ENCODE assay signal across 8 cellular contexts in genomic region chr17:7843536-7844291, GRCh38. TPM values are rescaled to one million over a fixed set of nuclear protein-coding genes. Genes with fewer than 3 reads are reported as not detected.
DNase-seq lines count a peak whose midpoint lies in the region; ATAC-seq, FAIRE-seq and TF ChIP-seq lines count a peak whose summit lies in the region.

No MANE protein-coding gene starts in this region.

- H2BK15ac ChIP-seq in neuronal stem cell (ENCODE audit: low read length) = peak overlapping the region; percentile 45

- H3K36me3 ChIP-seq in CD4-positive, CD25-positive, alpha-beta regulatory T cell (ENCODE audit: control insufficient read depth, insufficient read depth, low read length) = peaks cover 6% of the 10 kb centered on the region
- H3K36me3 ChIP-seq in Loucy (ENCODE audit: insufficient read depth, low read length) (peaks cover 24% of the 10 kb centered on the region; the same call in 1 of the 2 replicates), neuronal stem cell (replicated peaks in 1 of 2; ENCODE audit: control insufficient read depth in 2 of 2, insufficient read depth in 2 of 2, low read length in 2 of 2) (peaks cover 27 to 47% of the 10 kb centered on the region in 2 donors), stomach smooth muscle (ENCODE audit: control insufficient read depth in 2 of 2, insufficient read depth in 2 of 2, low read length in 2 of 2) (peaks cover 19 to 20% of the 10 kb centered on the region in 2 donors)

- H3K9ac ChIP-seq in Loucy (ENCODE audit: low read depth, low read length, poor library complexity, severe bottlenecking) = peak overlapping the region; percentile 77
- H3K9ac ChIP-seq in neuronal stem cell (ENCODE audit: low read depth, low read length, poor library complexity) = peak overlapping the region; percentile 93
- peak overlapping the region; percentile 79 to 98 for H3K9ac ChIP-seq in stomach smooth muscle (ENCODE audit: low read length in 2 of 2)

- FAIRE-seq in frontal cortex (lab: Jason Lieb, UNC) = no peak

- CTCF ChIA-PET in activated naive CD4-positive, alpha-beta T cell treated with anti-CD3 and anti-CD28 coated beads for 36 hours (lab: Charles Lee) = interaction anchor here (0.7 to 2.3 kb wide), 2 partner anchors 7 to 9 kb away, joined by 3 to 9 read pairs; no protein-coding TSS in a partner anchor

- H3K27ac ChIP-seq in CD4-positive, CD25-positive, alpha-beta regulatory T cell (ENCODE audit: insufficient read depth, low read length, poor library complexity, severe bottlenecking) = peak overlapping the region; percentile 100
- H3K27ac ChIP-seq in neuronal stem cell (replicated peaks; ENCODE audit: low read length) (peak overlapping the region; percentile 83), stomach smooth muscle (ENCODE audit: low read length) (peak overlapping the region; percentile 92)

- H3K79me1 ChIP-seq in neuronal stem cell (ENCODE audit: low read depth, low read length) = peaks cover 36% of the 10 kb centered on the region

- peak; percentile 37 to 38 for ATAC-seq in CD4-positive, CD25-positive, alpha-beta regulatory T cell (ENCODE audit: low read depth in 2 of 2)
- ATAC-seq in GM21447 (IDR thresholded peaks at IDR 0.05; ENCODE audit: unreplicated experiment) = peak; percentile 25

- H3K9me3 Mint-ChIP-seq in CD4-positive, CD25-positive, alpha-beta regulatory T cell = peaks cover 0 to 2% (median 0%) of the 10 kb centered on the region in 7 donors
- no peaks in the 10 kb centered on the region for H3K9me3 Mint-ChIP-seq in activated naive CD4-positive, alpha-beta T cell treated with anti-CD3 and anti-CD28 coated beads for 36 hours

- no peak overlapping the region for H4K8ac ChIP-seq in neuronal stem cell (ENCODE audit: low read depth, low read length)

- H3K23ac ChIP-seq in neuronal stem cell (ENCODE audit: low read depth, low read length, poor library complexity) = peak overlapping the region; percentile 75

- H3K4me3 Mint-ChIP-seq in CD4-positive, CD25-positive, alpha-beta regulatory T cell = peak overlapping the region; percentile 88 to 99 (median 94)
- peak overlapping the region; percentile 89 for H3K4me3 Mint-ChIP-seq in activated naive CD4-positive, alpha-beta T cell treated with anti-CD3 and anti-CD28 coated beads for 36 hours

- H3K4me1 Mint-ChIP-seq in CD4-positive, CD25-positive, alpha-beta regulatory T cell = peaks cover 0 to 53% (median 35%) of the 10 kb centered on the region in 4 donors
- peaks cover 52% of the 10 kb centered on the region for H3K4me1 Mint-ChIP-seq in activated naive CD4-positive, alpha-beta T cell treated with anti-CD3 and anti-CD28 coated beads for 36 hours (ENCODE audit: low read depth)

- H3K4me2 ChIP-seq in Loucy (ENCODE audit: low read depth, low read length, poor library complexity, severe bottlenecking) = peak overlapping the region; percentile 98
- H3K4me2 ChIP-seq in neuronal stem cell (ENCODE audit: insufficient read depth, low read length, poor library complexity, severe bottlenecking) = peak overlapping the region; percentile 99

- DNase-seq in CD4-positive, CD25-positive, alpha-beta regulatory T cell = peak; percentile 92 to 94 (median 92)
- peak; percentile 77 for DNase-seq in SK-MEL-5 (ENCODE audit: low read depth, low spot score)
- peak; percentile 87 for DNase-seq in activated naive CD4-positive, alpha-beta T cell treated with anti-CD3 and anti-CD28 coated beads for 36 hours
- peak; percentile 77 to 87 for DNase-seq in frontal cortex (ENCODE audit: low spot score in 2 of 2)
- DNase-seq in neuronal stem cell (ENCODE audit: low spot score) = peak; percentile 86

- peak overlapping the region; percentile 95 for H2BK120ac ChIP-seq in neuronal stem cell (ENCODE audit: low read depth, low read length)

- intact Hi-C loops in activated naive CD4-positive, alpha-beta T cell treated with anti-CD3 and anti-CD28 coated beads for 36 hours (cut with micrococcal nuclease) = loop anchor here (1.0 to 10.0 kb wide), 17 partner anchors 8 to 606 kb away; partner anchors contain the start of genes ACAP1, ALOXE3, CTC1 and CTDNEP1

- no peaks in the 10 kb centered on the region for H3K9me3 ChIP-seq in CD4-positive, CD25-positive, alpha-beta regulatory T cell (ENCODE audit: control insufficient read depth in 2 of 2, low read length in 2 of 2)
- H3K9me3 ChIP-seq in Loucy (ENCODE audit: insufficient read depth, low read depth, low read length) (no peaks in the 10 kb centered on the region), neuronal stem cell (replicated peaks in 1 of 2; ENCODE audit: control insufficient read depth in 2 of 2, insufficient read depth in 1 of 2, low read depth in 1 of 2, low read length in 2 of 2) (no peaks in the 10 kb centered on the region), stomach smooth muscle (ENCODE audit: control insufficient read depth in 2 of 2, low read length in 2 of 2) (no peaks in the 10 kb centered on the region)

- in situ Hi-C loops in SK-MEL-5 (cut with HindIII; ENCODE audit: low pct_unique_long_range_greater_than_20kb, low sequenced_read_pairs) = no loop called here

- peaks cover 65% of the 10 kb centered on the region for H3K4me1 ChIP-seq in CD4-positive, CD25-positive, alpha-beta regulatory T cell (ENCODE audit: control insufficient read depth, insufficient read depth, low read length, poor library complexity, severe bottlenecking)
- peaks cover 31% of the 10 kb centered on the region for H3K4me1 ChIP-seq in Loucy (ENCODE audit: insufficient read depth, low read length, poor library complexity, severe bottlenecking)
- H3K4me1 ChIP-seq in neuronal stem cell (ENCODE audit: control insufficient read depth in 2 of 2, insufficient read depth in 1 of 2, low read depth in 1 of 2, low read length in 2 of 2) = peaks cover 28 to 37% of the 10 kb centered on the region in 2 donors
- peaks cover 54% of the 10 kb centered on the region for H3K4me1 ChIP-seq in stomach smooth muscle (ENCODE audit: control insufficient read depth, insufficient read depth, low read length)

- H3K79me2 ChIP-seq in Loucy (ENCODE audit: insufficient read depth, low read length) = peaks cover 65% of the 10 kb centered on the region; the same call in 1 of the 2 replicates

- H3K14ac ChIP-seq in neuronal stem cell (ENCODE audit: low read length) = peak overlapping the region; percentile 47

- H3K36me3 Mint-ChIP-seq in CD4-positive, CD25-positive, alpha-beta regulatory T cell = no peaks in the 10 kb centered on the region
- H3K36me3 Mint-ChIP-seq in activated naive CD4-positive, alpha-beta T cell treated with anti-CD3 and anti-CD28 coated beads for 36 hours (ENCODE audit: low read depth) = peaks cover 13% of the 10 kb centered on the region

- no CpG with 5 or more reads among the region's 61 CpGs for WGBS in neuronal stem cell (ENCODE audit: extremely low coverage in 2 of 2, insufficient read length in 2 of 2, insufficient replicate concordance in 1 of 2), 2 donors

- H3K18ac ChIP-seq in neuronal stem cell (ENCODE audit: low read length) = peak overlapping the region; percentile 97

- H4K20me1 ChIP-seq in Loucy (ENCODE audit: insufficient read depth, low read length, poor library complexity, severe bottlenecking) = peaks cover 73% of the 10 kb centered on the region

- H2AK5ac ChIP-seq in neuronal stem cell (ENCODE audit: low read depth, low read length) = peak overlapping the region; percentile 76

- peak overlapping the region; percentile 83 for H2BK5ac ChIP-seq in neuronal stem cell (ENCODE audit: low read length)

- no peaks in the 10 kb centered on the region for H3K9me2 ChIP-seq in Loucy (replicated peaks; ENCODE audit: low read depth, low read length)

- H3K27me3 ChIP-seq in CD4-positive, CD25-positive, alpha-beta regulatory T cell (ENCODE audit: control insufficient read depth, insufficient read depth, low read length) = no peaks in the 10 kb centered on the region
- no peaks in the 10 kb centered on the region for H3K27me3 ChIP-seq in Loucy (ENCODE audit: insufficient read depth, low read length, poor library complexity, severe bottlenecking)
- no peaks in the 10 kb centered on the region for H3K27me3 ChIP-seq in neuronal stem cell (ENCODE audit: control insufficient read depth in 3 of 3, insufficient read depth in 3 of 3, low read depth in 1 of 3, low read length in 3 of 3)
- H3K27me3 ChIP-seq in stomach smooth muscle (ENCODE audit: control insufficient read depth in 1 of 2, insufficient read depth in 2 of 2, low read length in 2 of 2) = no peaks in the 10 kb centered on the region

- TF ChIP-seq CTCF in Loucy (conservative IDR thresholded peaks at IDR 0.05; ENCODE audit: low read length) = no peak

- peak overlapping the region; percentile 5 for H2BK12ac ChIP-seq in neuronal stem cell (ENCODE audit: low read length)

- peaks cover 25% of the 10 kb centered on the region for H3K27me3 Mint-ChIP-seq in CD4-positive, CD25-positive, alpha-beta regulatory T cell
- no peaks in the 10 kb centered on the region for H3K27me3 Mint-ChIP-seq in activated naive CD4-positive, alpha-beta T cell treated with anti-CD3 and anti-CD28 coated beads for 36 hours (ENCODE audit: low read depth)

- H4K91ac ChIP-seq in neuronal stem cell (ENCODE audit: low read depth, low read length, poor library complexity) = no peak overlapping the region

- H3K27ac Mint-ChIP-seq in CD4-positive, CD25-positive, alpha-beta regulatory T cell = peak overlapping the region; percentile 98 to 100 (median 100)
- peak overlapping the region; percentile 99 for H3K27ac Mint-ChIP-seq in activated naive CD4-positive, alpha-beta T cell treated with anti-CD3 and anti-CD28 coated beads for 36 hours

- no peak overlapping the region; the same call in 1 of the 2 replicates for H2AFZ ChIP-seq in Loucy (ENCODE audit: low read length)
- peak overlapping the region; percentile 78 for H2AFZ ChIP-seq in neuronal stem cell (ENCODE audit: low read length)

- H3K4me3 ChIP-seq in CD4-positive, CD25-positive, alpha-beta regulatory T cell (ENCODE audit: low read depth, low read length) = peak overlapping the region; percentile 91
- H3K4me3 ChIP-seq in Loucy (ENCODE audit: low read length, poor library complexity, severe bottlenecking) (peak overlapping the region; percentile 88), neuronal stem cell (ENCODE audit: low read length in 2 of 2) (peak overlapping the region; percentile 80 to 84), stomach smooth muscle (ENCODE audit: low read length in 2 of 2) (peak overlapping the region; percentile 69 to 87)

- H3K4ac ChIP-seq in neuronal stem cell (ENCODE audit: low read length) = no peak overlapping the region

- no peaks in the 10 kb centered on the region for H3F3A ChIP-seq in Loucy (ENCODE audit: low read depth)

RNA-seq across cellular contexts. Expression of gene KDM6B, which starts 9.7 kb away (rescaled TPM):
- 255 TPM for total RNA-seq in CD4-positive, CD25-positive, alpha-beta regulatory T cell
- under 1 TPM; 0.30 to 0.74 (median 0.42) TPM for polyA plus RNA-seq in CD4-positive, CD25-positive, alpha-beta regulatory T cell
- 1.6 and 2.4 TPM in 2 replicates for total RNA-seq in SK-MEL-5 (2014; rRNA removed; shearing (Covaris generic))
- polyA plus RNA-seq in SK-MEL-5 (2015; cell fraction: cytosol; rRNA removed) = 12.0 and 18.1 TPM in 2 replicates
- 18.7 and 19.8 TPM in 2 replicates for polyA plus RNA-seq in SK-MEL-5 (2015; cell fraction: nucleus; rRNA removed)
- total RNA-seq in activated naive CD4-positive, alpha-beta T cell treated with anti-CD3 and anti-CD28 coated beads for 36 hours = 10 to 100 TPM; 22.7 to 24.1 TPM
- 15.1 TPM for total RNA-seq in frontal cortex
- polyA plus RNA-seq in neuronal stem cell (2013, experiment 1 of 2) = 20.0 TPM
- 21.1 TPM for polyA plus RNA-seq in neuronal stem cell (2013, experiment 2 of 2)

RNA-seq across cellular contexts. Expression of gene TMEM88, which starts 11.2 kb away (rescaled TPM):
- 31.5 TPM for total RNA-seq in CD4-positive, CD25-positive, alpha-beta regulatory T cell
- polyA plus RNA-seq in CD4-positive, CD25-positive, alpha-beta regulatory T cell = not detected
- 0.18 and 0.80 TPM in 2 replicates for total RNA-seq in SK-MEL-5 (2014; rRNA removed; shearing (Covaris generic))
- 0.51 and 0.60 TPM in 2 replicates for polyA plus RNA-seq in SK-MEL-5 (2015; cell fraction: cytosol; rRNA removed)
- polyA plus RNA-seq in SK-MEL-5 (2015; cell fraction: nucleus; rRNA removed) = 6.4 and 14.9 TPM in 2 replicates
- 1 to 10 TPM; 1.2 to 1.5 TPM for total RNA-seq in activated naive CD4-positive, alpha-beta T cell treated with anti-CD3 and anti-CD28 coated beads for 36 hours
- 1.2 TPM for total RNA-seq in frontal cortex
- polyA plus RNA-seq in neuronal stem cell (2013, experiment 1 of 2) = 132 TPM
- 128 TPM for polyA plus RNA-seq in neuronal stem cell (2013, experiment 2 of 2)

RNA-seq across cellular contexts. Expression of gene NAA38, which starts 13.6 kb away (rescaled TPM):
- total RNA-seq in CD4-positive, CD25-positive, alpha-beta regulatory T cell = 23.6 TPM
- polyA plus RNA-seq in CD4-positive, CD25-positive, alpha-beta regulatory T cell = 100 to 1,000 TPM; 128 to 192 (median 141) TPM
- 74.5 and 83.3 TPM in 2 replicates for total RNA-seq in SK-MEL-5 (2014; rRNA removed; shearing (Covaris generic))
- 55.6 and 83.4 TPM in 2 replicates for polyA plus RNA-seq in SK-MEL-5 (2015; cell fraction: cytosol; rRNA removed)
- 6.4 and 9.3 TPM in 2 replicates for polyA plus RNA-seq in SK-MEL-5 (2015; cell fraction: nucleus; rRNA removed)
- 10 to 100 TPM; 75.0 to 75.3 TPM for total RNA-seq in activated naive CD4-positive, alpha-beta T cell treated with anti-CD3 and anti-CD28 coated beads for 36 hours
- 30.2 TPM for total RNA-seq in frontal cortex
- polyA plus RNA-seq in neuronal stem cell (2013, experiment 1 of 2) = 74.6 TPM
- polyA plus RNA-seq in neuronal stem cell (2013, experiment 2 of 2) = 76.9 TPM

RNA-seq across cellular contexts. Expression of gene CYB5D1, which starts 14.1 kb away (rescaled TPM):
- 11.8 TPM for total RNA-seq in CD4-positive, CD25-positive, alpha-beta regulatory T cell
- 1 to 10 TPM; 3.1 to 5.4 (median 4.2) TPM for polyA plus RNA-seq in CD4-positive, CD25-positive, alpha-beta regulatory T cell
- total RNA-seq in SK-MEL-5 (2014; rRNA removed; shearing (Covaris generic)) = 7.2 and 7.5 TPM in 2 replicates
- polyA plus RNA-seq in SK-MEL-5 (2015; cell fraction: cytosol; rRNA removed) = 4.5 and 10.7 TPM in 2 replicates
- 10.9 and 13.6 TPM in 2 replicates for polyA plus RNA-seq in SK-MEL-5 (2015; cell fraction: nucleus; rRNA removed)
- 1 to 10 TPM; 6.1 to 6.5 TPM for total RNA-seq in activated naive CD4-positive, alpha-beta T cell treated with anti-CD3 and anti-CD28 coated beads for 36 hours
- total RNA-seq in frontal cortex = 15.1 TPM
- 10.9 TPM for polyA plus RNA-seq in neuronal stem cell (2013, experiment 1 of 2)
- polyA plus RNA-seq in neuronal stem cell (2013, experiment 2 of 2) = 10.9 TPM

RNA-seq across cellular contexts. Expression of gene CHD3, which starts 44.9 kb away (rescaled TPM):
- 273 TPM for total RNA-seq in CD4-positive, CD25-positive, alpha-beta regulatory T cell
- 1 to 10 TPM; 5.0 to 9.0 (median 7.2) TPM for polyA plus RNA-seq in CD4-positive, CD25-positive, alpha-beta regulatory T cell
- total RNA-seq in SK-MEL-5 (2014; rRNA removed; shearing (Covaris generic)) = 68.4 and 74.0 TPM in 2 replicates
- polyA plus RNA-seq in SK-MEL-5 (2015; cell fraction: cytosol; rRNA removed) = 77.6 and 110 TPM in 2 replicates
- 268 and 271 TPM in 2 replicates for polyA plus RNA-seq in SK-MEL-5 (2015; cell fraction: nucleus; rRNA removed)
- 100 to 1,000 TPM; 180 to 185 TPM for total RNA-seq in activated naive CD4-positive, alpha-beta T cell treated with anti-CD3 and anti-CD28 coated beads for 36 hours
- 276 TPM for total RNA-seq in frontal cortex
- polyA plus RNA-seq in neuronal stem cell (2013, experiment 1 of 2) = 17.8 TPM
- polyA plus RNA-seq in neuronal stem cell (2013, experiment 2 of 2) = 15.7 TPM

Comparison
In these comparisons a context has a peak if more than half of its experiments do, and no peak if none do; other contexts are left out.
1. Peak in every context shown above with its lines: DNase-seq, ATAC-seq, H3K4me3 ChIP-seq and H3K27ac ChIP-seq.
2. RNA of gene KDM6B, which starts 9.7 kb away (total RNA-seq): 255 TPM in CD4-positive, CD25-positive, alpha-beta regulatory T cell (single experiment); 22.7 to 24.1 TPM in activated naive CD4-positive, alpha-beta T cell treated with anti-CD3 and anti-CD28 coated beads for 36 hours, 15.1 TPM in frontal cortex (single experiment) and 1.6 to 2.4 TPM in SK-MEL-5; every median in the first group is over 10 times any median in the second.
3. RNA of gene TMEM88, which starts 11.2 kb away (total RNA-seq): 31.5 TPM in CD4-positive, CD25-positive, alpha-beta regulatory T cell (single experiment); 1.2 to 1.5 TPM in activated naive CD4-positive, alpha-beta T cell treated with anti-CD3 and anti-CD28 coated beads for 36 hours, 1.2 TPM in frontal cortex (single experiment) and 0.18 to 0.80 TPM in SK-MEL-5; every median in the first group is over 10 times any median in the second.